8 cellular contexts compared by ENCODE assay signal in genomic region chr5:157858527-157859226, GRCh38.
DNase-seq lines count a peak whose midpoint lies in the region; ATAC-seq and TF ChIP-seq lines count a peak whose summit lies in the region.

Gene CLINT1, minus strand, starts transcription at chr5:157859145. Its CDS starts 175 bp downstream, at chr5:157858970.

- CTCF ChIA-PET in AG04449 (lab: Yijun Ruan, JAX), result interaction anchor here (0.7 to 1.4 kb wide), 7 partner anchors 10 to 136 kb away, joined by 3 to 4 read pairs (median 3); no protein-coding TSS in a partner anchor

- POLR2A ChIA-PET in AG04449 (lab: Yijun Ruan, JAX), result interaction anchor here (0.5 to 0.9 kb wide), 6 partner anchors 12 to 116 kb away, joined by 3 to 4 read pairs (median 3); no protein-coding TSS in a partner anchor

- peak; percentile 59 for ATAC-seq in GM18907 (IDR thresholded peaks at IDR 0.05; ENCODE audit: unreplicated experiment)
- ATAC-seq in HG03175 (IDR thresholded peaks at IDR 0.05; ENCODE audit: unreplicated experiment), result peak; percentile 48

- H3K4me3 ChIP-seq in AG04449 (ENCODE audit: low read depth, low read length), result peak within 1 kb of the TSS; percentile 97

- no peak for TF ChIP-seq CTCF in AG04449 (IDR thresholded peaks at IDR 0.05; ENCODE audit: insufficient read depth, low read length, missing control alignments)

- DNase-seq in AG04449 (ENCODE audit: low read depth, low spot score), result no peak
- peak; percentile 63 to 91 for DNase-seq in NCI-H446 (lab: John Stamatoyannopoulos, UW)
- DNase-seq in activated CD4-positive, CD25-positive, alpha-beta regulatory T cell treated with anti-CD3 and anti-CD28 coated beads, Interleukin-2, amount 50 U/mL, for 72 hours, result peak; percentile 88
- DNase-seq in cerebellar cortex (ENCODE audit: low spot score), result peak; percentile 90
- peak; percentile 87 for DNase-seq in iris pigment epithelial cell (ENCODE audit: low read depth)
- peak; percentile 86 for DNase-seq in stimulated activated CD4-positive, alpha-beta T cell treated with anti-CD3 and anti-CD28 coated beads, Interleukin-12 subunit alpha, Interleukin-12 subunit beta, amount 100 ng/mL, for 4 hours
